In the genomic region with DNA sequence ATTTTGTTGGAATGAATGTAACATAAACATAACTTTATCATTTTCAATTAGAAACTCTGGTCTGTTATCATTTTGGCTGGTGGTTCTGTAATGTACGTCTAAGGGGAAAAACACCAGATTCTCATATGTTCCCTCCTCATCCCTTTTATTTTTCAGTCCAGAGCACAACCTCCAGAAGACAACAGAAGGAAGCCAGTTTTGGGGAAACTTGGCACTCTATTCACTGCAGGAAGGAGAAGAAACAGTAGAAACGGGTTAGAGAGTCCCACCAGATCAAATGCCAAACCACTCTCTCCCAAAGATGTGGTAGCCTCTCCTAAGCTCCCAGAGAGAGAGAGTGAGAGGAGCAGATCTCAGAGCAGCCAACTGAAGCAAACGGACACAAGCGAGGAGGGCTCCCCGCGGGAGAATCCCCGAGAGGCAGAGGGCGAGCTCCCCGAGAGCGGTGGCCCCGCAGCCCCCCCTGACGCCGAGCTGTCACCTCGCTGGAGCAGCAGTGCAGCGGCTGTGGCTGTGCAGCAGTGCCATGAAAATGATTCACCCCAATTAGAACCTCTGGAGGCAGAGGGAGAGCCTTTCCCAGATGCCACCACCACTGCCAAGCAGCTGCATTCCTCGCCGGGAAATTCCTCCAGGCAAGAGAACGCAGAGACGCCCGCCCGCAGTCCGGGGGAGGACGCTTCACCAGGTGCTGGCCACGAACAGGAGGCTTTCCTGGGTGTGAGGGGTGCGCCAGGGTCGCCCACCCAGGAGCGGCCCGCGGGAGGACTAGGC, we compare ENCODE assay signal across 8 cellular contexts.
DNase-seq lines count a peak whose midpoint lies in the region; ATAC-seq and TF ChIP-seq lines count a peak whose summit lies in the region.

No MANE protein-coding gene starts in this region.

- intact Hi-C loops in PC-9 (cut with micrococcal nuclease; ENCODE audit: unreplicated experiment) (loop anchor here (2.0 to 5.0 kb wide), 3 partner anchors 35 to 64 kb away; no protein-coding TSS in a partner anchor), body of pancreas (cut with DNase I) (loop anchor here (10.0 kb wide), 1 partner anchor 67 kb away; no protein-coding TSS in a partner anchor), spleen (cut with DNase I; ENCODE audit: low total_unique reads) (loop anchor here (5.0 kb wide), 1 partner anchor 46 kb away; no protein-coding TSS in a partner anchor)

- DNase-seq in AG08396 (ENCODE audit: low spot score) (peak; percentile 81), PC-9 (peak; percentile 57 to 64), body of pancreas (peak; percentile 41 to 47 (median 42)), iPS-NIHi7 (ENCODE audit: extremely low spot score) (peak; percentile 46), spleen (peak; percentile 91)

- peaks cover 42% of the 10 kb centered on the region for H3K4me1 ChIP-seq in PC-9 (replicated peaks; ENCODE audit: insufficient read depth)
- H3K4me1 ChIP-seq in body of pancreas: peaks cover 38% of the 10 kb centered on the region
- H3K4me1 ChIP-seq in spleen: peaks cover 25 to 72% (median 64%) of the 10 kb centered on the region in 6 donors

- CTCF ChIA-PET in PC-9 (lab: Charles Lee): interaction anchor here (0.5 kb wide), 1 partner anchor 40 kb away, joined by 3 read pairs; no protein-coding TSS in a partner anchor

- ATAC-seq in GM19463 (IDR thresholded peaks at IDR 0.05; ENCODE audit: unreplicated experiment) (peak; percentile 0), body of pancreas (peak; percentile 50), GM18873 (IDR thresholded peaks at IDR 0.05; ENCODE audit: low FRiP score, unreplicated experiment) (no peak), GM18870 (IDR thresholded peaks at IDR 0.05; ENCODE audit: unreplicated experiment) (no peak)

- peaks cover 23% of the 10 kb centered on the region for H3F3A ChIP-seq in PC-9 (ENCODE audit: insufficient read depth, low read depth)

- H3K4me3 ChIP-seq in PC-9 (peak overlapping the region; percentile 76), body of pancreas (peak overlapping the region; percentile 76 to 88), spleen (peak overlapping the region; percentile 60 to 92 (median 68))

- 0 to 2% methylated on average over 2 to 28 of the region's 29 CpGs for WGBS in body of pancreas, 2 donors
- WGBS in spleen, 5 donors: 0 to 1% (median 0%) methylated on average over 25 to 29 of the region's 29 CpGs

- H3K4me2 ChIP-seq in PC-9: peak overlapping the region; percentile 90

- TF ChIP-seq CTCF in PC-9 (conservative IDR thresholded peaks at IDR 0.05) (no peak), body of pancreas (IDR thresholded peaks at IDR 0.05) (no peak), spleen (IDR thresholded peaks at IDR 0.05 in 8 of 11, conservative IDR thresholded peaks at IDR 0.05 in 3 of 11) (no peak)

- no peaks in the 10 kb centered on the region for H3K9me2 ChIP-seq in PC-9 (ENCODE audit: insufficient read depth)

- H3K9me3 ChIP-seq in PC-9 (ENCODE audit: insufficient read depth, low read depth) (no peaks in the 10 kb centered on the region), body of pancreas (no peaks in the 10 kb centered on the region), spleen (no peaks in the 10 kb centered on the region)

- H3K27ac ChIP-seq in PC-9 (peak overlapping the region; percentile 53), body of pancreas (peak overlapping the region; percentile 51 to 95 (median 82)), spleen (peak overlapping the region; percentile 93 to 100 (median 98))

- H3K36me3 ChIP-seq in PC-9 (ENCODE audit: low read depth) (no peaks in the 10 kb centered on the region), body of pancreas (replicated peaks in 1 of 2; ENCODE audit: insufficient read depth in 1 of 2, low read depth in 2 of 2) (no peaks in the 10 kb centered on the region), spleen (no peaks in the 10 kb centered on the region)

- H3K27me3 ChIP-seq in PC-9 (ENCODE audit: insufficient read depth, low read depth) (no peaks in the 10 kb centered on the region), body of pancreas (no peaks in the 10 kb centered on the region), spleen (replicated peaks in 1 of 7) (peaks cover 0 to 16% (median 4%) of the 10 kb centered on the region in 7 donors)

- no peaks in the 10 kb centered on the region for H4K20me1 ChIP-seq in PC-9 (ENCODE audit: insufficient read depth)

- H3K79me2 ChIP-seq in PC-9 (ENCODE audit: low read depth): no peaks in the 10 kb centered on the region

- TF ChIP-seq POLR2A in body of pancreas (IDR thresholded peaks at IDR 0.05): peak in 2 of 3 donors; percentile 7 to 50
- no peak for TF ChIP-seq POLR2A in spleen (IDR thresholded peaks at IDR 0.05)

- POLR2A ChIA-PET in PC-9 (lab: Charles Lee; ENCODE audit: unreplicated experiment): interaction anchor here (0.6 to 0.7 kb wide), 3 partner anchors 32 to 464 kb away, joined by 6 to 16 read pairs (median 6); no protein-coding TSS in a partner anchor

- peak overlapping the region; percentile 90 for H2AFZ ChIP-seq in PC-9

- BruUV-seq in PC-9 (replicated peaks; lab: Mats Ljungman, UMichigan): TSS peak; percentile 21

Comparison
In these comparisons a context has a peak if more than half of its experiments do, and no peak if none do; other contexts are left out.
1. ATAC-seq: peak in GM19463 (single experiment) and body of pancreas (single experiment); none in GM18873 (single experiment) and GM18870 (single experiment).
2. POLR2A ChIP-seq: peak in body of pancreas (2 of 3); none in spleen (0 of 3).
3. Peak in every context shown above with its lines, with median percentiles within 50 percentile points of each other: DNase-seq, H3K27ac ChIP-seq and H3K4me3 ChIP-seq.